7 cellular contexts compared by ENCODE assay signal in the genomic region with DNA sequence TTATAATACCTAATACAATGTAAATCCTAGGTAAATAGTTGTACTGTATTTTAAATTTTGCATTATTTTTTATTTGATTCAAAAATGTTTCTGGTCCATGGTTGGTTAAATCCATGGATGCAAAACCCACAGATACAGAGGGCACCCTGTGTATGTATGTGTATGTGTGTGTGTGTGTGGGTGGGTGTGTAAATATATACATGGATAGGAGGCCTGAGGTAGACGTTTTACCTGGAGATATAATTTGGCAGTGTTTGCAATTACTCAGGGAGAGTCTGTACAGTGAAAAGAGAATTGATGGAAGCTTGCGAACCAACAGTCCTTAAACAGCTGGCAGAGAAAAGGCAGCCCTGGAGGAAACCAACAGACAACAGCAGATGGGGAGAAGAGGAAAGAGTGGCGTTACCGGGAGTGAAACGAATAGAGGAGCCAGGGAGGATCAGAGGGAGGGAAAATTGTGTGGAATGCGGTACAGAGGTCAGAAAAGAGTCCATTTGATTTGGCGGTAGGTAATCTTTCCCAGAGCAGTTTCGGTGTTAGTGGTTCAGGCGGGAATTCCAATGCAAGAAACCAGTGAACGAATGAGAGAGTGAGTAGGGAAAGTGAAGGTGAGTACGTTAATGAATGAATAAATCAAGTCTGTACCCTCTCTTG. TPM values are rescaled to one million over a fixed set of nuclear protein-coding genes. Genes with fewer than 3 reads are reported as not detected.
DNase-seq lines count a peak whose midpoint lies in the region; ATAC-seq, FAIRE-seq and TF ChIP-seq lines count a peak whose summit lies in the region.

No MANE protein-coding gene starts in this region.

- FAIRE-seq in GM12892 (lab: Jason Lieb, UNC): peak; percentile 42

- ATAC-seq in stimulated activated naive CD8-positive, alpha-beta T cell treated with anti-CD3 and anti-CD28 coated beads, Interleukin-15, Interleukin-2, amounts not matched to agents 100 U/mL and 50 U/mL, for 24 hours: peak; percentile 0
- ATAC-seq in GM19324 (IDR thresholded peaks at IDR 0.05; ENCODE audit: low FRiP score, unreplicated experiment) (no peak), GM18511 (IDR thresholded peaks at IDR 0.05; ENCODE audit: unreplicated experiment) (no peak)

- in situ Hi-C loops in astrocyte of the cerebellum (cut with HindIII; ENCODE audit: low sequenced_read_pairs): no loop called here

- TF ChIP-seq CTCF in astrocyte of the cerebellum (IDR thresholded peaks at IDR 0.05; ENCODE audit: low read depth, low read length, missing control alignments): no peak

- peak overlapping the region; percentile 67 for H3K4me3 ChIP-seq in astrocyte of the cerebellum (ENCODE audit: low read depth, low read length)

- H3K4me1 Mint-ChIP-seq in immature natural killer cell: peaks cover 40 to 45% of the 10 kb centered on the region in 2 donors

- H3K27me3 Mint-ChIP-seq in immature natural killer cell (ENCODE audit: low read depth in 3 of 3): peaks cover 14 to 16% (median 15%) of the 10 kb centered on the region in 3 donors

- peak overlapping the region; percentile 97 to 100 (median 98) for H3K27ac Mint-ChIP-seq in immature natural killer cell

- H3K4me3 Mint-ChIP-seq in immature natural killer cell: peak overlapping the region; percentile 90 to 99 (median 98)

- H3K36me3 Mint-ChIP-seq in immature natural killer cell: peaks cover 0 to 8% (median 8%) of the 10 kb centered on the region in 3 donors

- no peak for TF ChIP-seq POLR2A in GM12892 (IDR thresholded peaks at IDR 0.05; ENCODE audit: low read depth, low read length)

- H3K9me3 Mint-ChIP-seq in immature natural killer cell: no peaks in the 10 kb centered on the region

- DNase-seq in GM12892 (ENCODE audit: insufficient read length) (no peak), NCI-H187 treated with DMSO at 0.1 percent for 48 hours (lab: John Stamatoyannopoulos, UW) (peak; percentile 53), astrocyte of the cerebellum (ENCODE audit: low read depth) (no peak), immature natural killer cell (no peak)
- DNase-seq in stimulated activated naive CD8-positive, alpha-beta T cell treated with anti-CD3 and anti-CD28 coated beads, Interleukin-15, Interleukin-2, amounts not matched to agents 100 U/mL and 50 U/mL, for 24 hours: no peak

RNA-seq across cellular contexts. Expression of gene NBL1, which starts 47.9 kb away (rescaled TPM):
- polyA plus RNA-seq in GM12892 (2012; ENCODE audit: missing spikeins): 1.2 TPM
- 1 to 10 TPM in 1 of 3 donors, under 1 TPM in 1, not detected in 1; 0.44 to 2.7 TPM for polyA plus RNA-seq in immature natural killer cell
